17 cellular contexts compared by ENCODE assay signal in the genomic region with DNA sequence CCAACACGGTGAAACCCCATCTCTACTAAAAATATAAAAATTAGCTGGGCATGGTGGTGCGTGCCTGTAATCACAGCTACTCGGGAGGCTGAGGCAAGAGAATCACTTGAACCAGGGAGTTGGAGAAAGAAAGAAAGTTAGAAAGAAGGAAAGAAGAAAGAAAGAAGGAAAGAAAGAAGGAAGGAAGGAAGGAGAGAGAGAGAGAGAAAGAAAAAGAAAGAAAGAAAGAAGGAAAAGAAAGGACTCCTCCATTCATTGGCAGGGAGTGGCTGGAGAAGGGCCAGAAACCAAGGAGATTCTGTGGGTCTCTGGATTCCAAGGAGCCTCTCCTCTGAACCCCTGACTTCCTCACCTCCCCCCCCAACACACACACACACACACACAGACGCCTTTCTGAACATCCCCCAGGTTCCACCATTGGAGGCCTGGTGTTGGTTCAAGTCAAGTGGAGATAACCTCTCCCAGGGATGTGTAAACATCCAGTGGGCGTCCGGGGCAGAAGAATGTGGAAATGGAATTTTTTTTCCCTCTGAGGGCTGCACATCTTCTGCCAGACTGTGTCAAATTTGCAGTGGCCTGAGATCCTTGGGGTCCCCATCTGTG.
"Had no signal": no experiment of that assay in that cellular context is flagged by ENCODE, and none has a peak within 500 bp of the region (broad histone marks: within the 10 kb centered on the region; RNA-seq: fewer than 3 reads in every experiment).

No MANE protein-coding gene starts in this region.

- H3K27me3 ChIP-seq: body of pancreas had no signal

- H3K27ac ChIP-seq: body of pancreas, skin epidermis, suprapubic skin had no signal

- H3K9me3 ChIP-seq: body of pancreas, suprapubic skin had no signal

- H3K4me1 ChIP-seq: body of pancreas, suprapubic skin had no signal

- ATAC-seq: body of pancreas; effector memory CD8-positive, alpha-beta T cell; natural killer cell; stimulated activated naive CD8-positive, alpha-beta T cell treated with anti-CD3 and anti-CD28 coated beads, Interleukin-15, Interleukin-2, amounts not matched to agents 100 U/mL and 50 U/mL, for 24 hours had no signal

- DNase-seq: activated B cell treated with CpG ODN at 0.5 μM for 24 hours; activated CD4-positive, alpha-beta T cell treated with anti-CD3 and anti-CD28 coated beads, Interleukin-2, amount 10 ng/mL, durations not matched to agents 24 days and 14 days; activated gamma-delta T cell treated with Interleukin-2 at 50 U/mL for 16 hours; amygdala; body of pancreas; central memory CD4-positive, alpha-beta T cell; dermis blood vessel endothelial cell; effector memory CD8-positive, alpha-beta T cell; head of caudate nucleus; immature natural killer cell; natural killer cell; nucleus accumbens; stimulated activated naive CD8-positive, alpha-beta T cell treated with anti-CD3 and anti-CD28 coated beads, Interleukin-15, Interleukin-2, amounts not matched to agents 100 U/mL and 50 U/mL, for 24 hours had no signal

- FAIRE-seq: frontal cortex, TTC549 had no signal

- H3K4me3 ChIP-seq: body of pancreas, skin epidermis, suprapubic skin had no signal

- H3K36me3 ChIP-seq: suprapubic skin had no signal
